ENCODE assay signal across 1 cellular context in genomic region chr18:9739516-9739915, GRCh38.
TF ChIP-seq lines count a peak whose summit lies in the region.

No MANE protein-coding gene starts in this region.

TF ChIP-seq in IMR-90, 13 proteins besides CTCF, POLR2A, EP300 and RAD21:
- 0 out of 2 replicates have a peak, but pooled peaks have one; percentile 10 for TF ChIP-seq USF2 (IDR thresholded peaks at IDR 0.05; ENCODE audit: low read depth, low read length)
- TF ChIP-seq RCOR1 (IDR thresholded peaks at IDR 0.05; ENCODE audit: insufficient replicate concordance, low read length) = no peak
